Comparison of ENCODE assay signal across 2 cellular contexts in genomic region chr11:2846470-2846869, GRCh38.
A peak's percentile ranks its signal among the peaks of the same experiment; 100 is the strongest.
TF ChIP-seq lines count a peak whose summit lies in the region.

No MANE protein-coding gene starts in this region.

TF ChIP-seq in GM23338, 12 proteins besides CTCF, POLR2A, EP300 and RAD21:
- TF ChIP-seq ETS1 (IDR thresholded peaks at IDR 0.05) (no peak), POLR2AphosphoS5 (IDR thresholded peaks at IDR 0.05; ENCODE audit: low read depth) (no peak), EZH2phosphoT487 (IDR thresholded peaks at IDR 0.05; ENCODE audit: unreplicated experiment) (no peak), ZNF462 (CRISPR knock-in tag; IDR thresholded peaks at IDR 0.05) (no peak), ZNF331 (CRISPR knock-in tag; IDR thresholded peaks at IDR 0.05; ENCODE audit: low read depth) (no peak), JUNB (IDR thresholded peaks at IDR 0.05; ENCODE audit: unreplicated experiment) (no peak), NANOG (IDR thresholded peaks at IDR 0.05; ENCODE audit: borderline replicate concordance) (no peak), EZH2 (IDR thresholded peaks at IDR 0.05; ENCODE audit: low read depth, unreplicated experiment) (no peak), STAT1 (IDR thresholded peaks at IDR 0.05; ENCODE audit: unreplicated experiment) (no peak), REST (IDR thresholded peaks at IDR 0.05; ENCODE audit: unreplicated experiment) (no peak), CREB1 (CRISPR knock-in tag; IDR thresholded peaks at IDR 0.05; ENCODE audit: low read depth) (no peak)

TF ChIP-seq in K562, 482 proteins besides CTCF, POLR2A, EP300 and RAD21:
- TF ChIP-seq MAZ (CRISPR knock-in tag; conservative IDR thresholded peaks at IDR 0.05 in 1 of 2, IDR thresholded peaks at IDR 0.05 in 1 of 2) (0 out of 4 replicates have a peak, but pooled peaks of 1 of the 2 experiments have one; percentile 4), MTA3 (IDR thresholded peaks at IDR 0.05; ENCODE audit: borderline replicate concordance) (peak; percentile 2; the same call in 1 of the 2 replicates), ADNP (tag; IDR thresholded peaks at IDR 0.05) (no peak), GATAD2A (IDR thresholded peaks at IDR 0.05) (0 out of 2 replicates have a peak, but pooled peaks have one; percentile 2), SP1 (CRISPR knock-in tag; IDR thresholded peaks at IDR 0.05) (0 out of 2 replicates have a peak, but pooled peaks have one; percentile 35), ZNF408 (CRISPR knock-in tag; IDR thresholded peaks at IDR 0.05; ENCODE audit: low read depth) (no peak), FOSL1 (tag; conservative IDR thresholded peaks at IDR 0.05) (0 out of 2 replicates have a peak, but pooled peaks have one; percentile 29)
